1 cellular context compared by ENCODE assay signal in the genomic region with DNA sequence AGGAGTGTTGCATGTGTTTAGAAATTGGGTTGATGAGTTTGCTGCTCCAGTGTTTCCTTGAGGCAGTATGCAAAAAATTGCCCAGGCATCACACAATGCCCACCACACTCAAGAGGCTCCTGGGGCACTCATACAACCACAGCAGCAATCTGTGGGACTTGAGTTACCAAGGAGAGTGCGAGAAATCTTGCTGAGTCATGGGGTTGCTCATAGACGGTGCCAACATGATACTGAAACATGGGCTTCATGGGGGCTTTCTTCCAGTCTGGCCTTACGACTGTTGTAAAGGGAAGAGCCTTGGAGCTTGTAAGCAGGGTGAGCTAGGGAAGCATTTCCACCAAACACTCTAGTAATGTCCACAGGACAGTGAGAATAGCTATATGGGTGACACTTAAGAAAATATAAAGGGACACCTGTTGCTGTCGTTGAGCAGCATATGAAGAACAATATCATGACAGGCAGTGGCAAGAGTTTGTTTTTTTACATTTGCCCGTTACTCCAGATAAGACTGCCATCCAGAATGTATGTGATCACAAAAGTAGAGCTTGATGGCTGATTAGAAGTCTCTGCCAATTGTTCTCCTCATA.
TF ChIP-seq lines count a peak whose summit lies in the region.

No MANE protein-coding gene starts in this region.

TF ChIP-seq in HEK293, 187 proteins besides CTCF, POLR2A, EP300 and RAD21 (continued from another document):
- TF ChIP-seq ZNF214 (tag by site-specific recombination; IDR thresholded peaks at IDR 0.05; ENCODE audit: borderline replicate concordance) (no peak), SCRT2 (tag by site-specific recombination; IDR thresholded peaks at IDR 0.05) (peak; percentile 90), ZNF529 (tag by site-specific recombination; IDR thresholded peaks at IDR 0.05; ENCODE audit: insufficient replicate concordance) (no peak), ZNF155 (tag by site-specific recombination; IDR thresholded peaks at IDR 0.05) (no peak), ZNF555 (tag by site-specific recombination; conservative IDR thresholded peaks at IDR 0.05) (no peak), ZNF621 (tag by site-specific recombination; IDR thresholded peaks at IDR 0.05) (no peak)
- TF ChIP-seq, protein P1, sequence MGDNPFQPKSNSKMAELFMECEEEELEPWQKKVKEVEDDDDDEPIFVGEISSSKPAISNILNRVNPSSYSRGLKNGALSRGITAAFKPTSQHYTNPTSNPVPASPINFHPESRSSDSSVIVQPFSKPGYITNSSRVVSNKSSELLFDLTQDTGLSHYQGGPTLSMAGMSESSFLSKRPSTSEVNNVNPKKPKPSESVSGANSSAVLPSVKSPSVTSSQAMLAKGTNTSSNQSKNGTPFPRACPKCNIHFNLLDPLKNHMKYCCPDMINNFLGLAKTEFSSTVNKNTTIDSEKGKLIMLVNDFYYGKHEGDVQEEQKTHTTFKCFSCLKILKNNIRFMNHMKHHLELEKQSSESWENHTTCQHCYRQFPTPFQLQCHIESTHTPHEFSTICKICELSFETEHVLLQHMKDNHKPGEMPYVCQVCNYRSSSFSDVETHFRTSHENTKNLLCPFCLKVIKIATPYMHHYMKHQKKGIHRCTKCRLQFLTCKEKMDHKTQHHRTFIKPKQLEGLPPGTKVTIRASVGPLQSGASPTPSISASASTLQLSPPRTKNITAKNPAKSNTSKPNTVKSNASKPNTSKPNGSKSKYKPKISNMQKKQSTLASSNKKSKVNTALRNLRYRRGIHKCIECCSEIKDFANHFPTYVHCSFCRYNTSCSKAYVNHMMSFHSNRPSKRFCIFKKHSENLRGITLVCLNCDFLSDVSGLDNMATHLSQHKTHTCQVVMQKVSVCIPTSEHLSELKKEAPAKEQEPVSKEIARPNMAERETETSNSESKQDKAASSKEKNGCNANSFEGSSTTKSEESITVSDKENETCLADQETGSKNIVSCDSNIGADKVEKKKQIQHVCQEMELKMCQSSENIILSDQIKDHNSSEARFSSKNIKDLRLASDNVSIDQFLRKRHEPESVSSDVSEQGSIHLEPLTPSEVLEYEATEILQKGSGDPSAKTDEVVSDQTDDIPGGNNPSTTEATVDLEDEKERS (tag by site-specific recombination; IDR thresholded peaks at IDR 0.05), result no peak
